ENCODE assay signal across 22 cellular contexts in the genomic region with DNA sequence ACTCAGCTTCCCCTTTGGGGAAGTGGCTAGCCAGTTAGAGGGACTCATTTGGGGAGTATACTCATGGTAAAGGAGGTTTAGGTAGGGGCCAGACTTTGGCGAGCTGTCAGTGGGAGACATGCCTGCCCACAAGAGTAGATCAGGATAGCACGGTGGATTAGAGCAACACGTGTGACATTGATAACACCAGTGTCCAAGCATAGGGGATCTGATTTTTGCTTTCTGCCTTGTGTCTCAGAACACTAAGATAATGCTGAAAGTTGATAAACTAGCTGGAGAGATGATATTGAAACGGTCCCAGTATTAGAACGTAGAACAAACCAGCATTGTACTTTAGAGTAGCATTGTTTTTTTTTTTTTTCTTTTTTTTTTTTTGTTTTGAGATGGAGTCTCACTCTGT. TPM values are rescaled to one million over a fixed set of nuclear protein-coding genes. Genes with fewer than 3 reads are reported as not detected.
"Had no signal": no experiment of that assay in that cellular context is flagged by ENCODE, and none has a peak within 500 bp of the region (broad histone marks: within the 10 kb centered on the region; RNA-seq: fewer than 3 reads in every experiment).

No MANE protein-coding gene starts in this region.

- H3K27ac ChIP-seq: heart right ventricle, lower lobe of right lung, prostate gland, suprapubic skin, transverse colon had no signal

- H3K27ac Mint-ChIP-seq: activated CD4-positive, alpha-beta T cell treated with anti-CD3 and anti-CD28 coated beads, Interleukin-2, amount 10 ng/mL, durations not matched to agents 24 days and 14 days; activated CD8-positive, alpha-beta memory T cell treated with anti-CD3 and anti-CD28 coated beads, Interleukin-2, amount 10 ng/mL, durations not matched to agents 7 days and 5 days; activated CD8-positive, alpha-beta T cell treated with anti-CD3 and anti-CD28 coated beads for 36 hours; activated naive CD4-positive, alpha-beta T cell treated with anti-CD3 and anti-CD28 coated beads, Interleukin-2, amount 10 ng/mL, durations not matched to agents 7 days and 5 days; activated naive CD8-positive, alpha-beta T cell treated with anti-CD3 and anti-CD28 coated beads, Interleukin-2, amount 50 U/mL, for 24 hours; T-helper 1 cell treated with Interleukin-12 subunit alpha and Interleukin-12 subunit beta and Interleukin-4 antibody, amounts not matched to agents 30 μg/mL and 1 μg/mL, for 36 hours had no signal

- H3K27me3 ChIP-seq: heart right ventricle, suprapubic skin, transverse colon had no signal

- H3K4me3 Mint-ChIP-seq: activated CD4-positive, alpha-beta T cell treated with anti-CD3 and anti-CD28 coated beads, Interleukin-2, amount 10 ng/mL, durations not matched to agents 24 days and 14 days; activated CD8-positive, alpha-beta memory T cell treated with anti-CD3 and anti-CD28 coated beads, Interleukin-2, amount 10 ng/mL, durations not matched to agents 7 days and 5 days; activated CD8-positive, alpha-beta T cell treated with anti-CD3 and anti-CD28 coated beads for 36 hours; activated naive CD4-positive, alpha-beta T cell treated with anti-CD3 and anti-CD28 coated beads, Interleukin-2, amount 10 ng/mL, durations not matched to agents 7 days and 5 days; activated naive CD8-positive, alpha-beta T cell treated with anti-CD3 and anti-CD28 coated beads, Interleukin-2, amount 50 U/mL, for 24 hours; brain; effector memory CD8-positive, alpha-beta T cell; naive thymus-derived CD4-positive, alpha-beta T cell; T-helper 1 cell treated with Interleukin-12 subunit alpha and Interleukin-12 subunit beta and Interleukin-4 antibody, amounts not matched to agents 30 μg/mL and 1 μg/mL, for 36 hours had no signal

- ATAC-seq: activated CD8-positive, alpha-beta memory T cell treated with anti-CD3 and anti-CD28 coated beads, Interleukin-2, amount 10 ng/mL, durations not matched to agents 7 days and 5 days; activated CD8-positive, alpha-beta T cell treated with anti-CD3 and anti-CD28 coated beads for 36 hours; activated naive CD8-positive, alpha-beta T cell treated with anti-CD3 and anti-CD28 coated beads, Interleukin-2, amount 50 U/mL, for 24 hours; effector memory CD8-positive, alpha-beta T cell; lower lobe of right lung; naive thymus-derived CD4-positive, alpha-beta T cell; stimulated activated naive CD8-positive, alpha-beta T cell treated with anti-CD3 and anti-CD28 coated beads, Interleukin-15, Interleukin-2, amounts not matched to agents 100 U/mL and 50 U/mL, for 24 hours had no signal

- H3K27me3 Mint-ChIP-seq: activated CD4-positive, alpha-beta T cell treated with anti-CD3 and anti-CD28 coated beads, Interleukin-2, amount 10 ng/mL, durations not matched to agents 24 days and 14 days; activated CD8-positive, alpha-beta memory T cell treated with anti-CD3 and anti-CD28 coated beads, Interleukin-2, amount 10 ng/mL, durations not matched to agents 7 days and 5 days; activated CD8-positive, alpha-beta T cell treated with anti-CD3 and anti-CD28 coated beads for 36 hours; activated naive CD4-positive, alpha-beta T cell treated with anti-CD3 and anti-CD28 coated beads, Interleukin-2, amount 10 ng/mL, durations not matched to agents 7 days and 5 days; activated naive CD8-positive, alpha-beta T cell treated with anti-CD3 and anti-CD28 coated beads, Interleukin-2, amount 50 U/mL, for 24 hours; brain; effector memory CD8-positive, alpha-beta T cell; naive thymus-derived CD4-positive, alpha-beta T cell had no signal

- DNase-seq: activated CD4-positive, alpha-beta T cell treated with anti-CD3 and anti-CD28 coated beads, Interleukin-2, amount 10 ng/mL, durations not matched to agents 24 days and 14 days; activated CD8-positive, alpha-beta memory T cell treated with anti-CD3 and anti-CD28 coated beads, Interleukin-2, amount 10 ng/mL, durations not matched to agents 7 days and 5 days; activated CD8-positive, alpha-beta T cell treated with anti-CD3 and anti-CD28 coated beads for 36 hours; activated effector memory CD4-positive, alpha-beta T cell treated with anti-CD3 and anti-CD28 coated beads, Interleukin-2, amount 50 U/mL, for 16 hours; activated naive CD4-positive, alpha-beta T cell treated with anti-CD3 and anti-CD28 coated beads, Interleukin-2, amount 10 ng/mL, durations not matched to agents 7 days and 5 days; activated naive CD8-positive, alpha-beta T cell treated with anti-CD3 and anti-CD28 coated beads, Interleukin-2, amount 50 U/mL, for 24 hours; activated T-cell treated with anti-CD3 and anti-CD28 coated beads for 4 hours; effector memory CD8-positive, alpha-beta T cell; heart right ventricle; lower lobe of right lung; mesendoderm; naive thymus-derived CD4-positive, alpha-beta T cell; stimulated activated CD4-positive, alpha-beta T cell treated with anti-CD3 and anti-CD28 coated beads, Interleukin-4, amount 100 ng/mL, for 24 hours; stimulated activated naive CD8-positive, alpha-beta T cell treated with anti-CD3 and anti-CD28 coated beads, Interleukin-15, Interleukin-2, amounts not matched to agents 100 U/mL and 50 U/mL, for 24 hours; transverse colon had no signal

- H3K4me1 Mint-ChIP-seq: activated CD4-positive, alpha-beta T cell treated with anti-CD3 and anti-CD28 coated beads, Interleukin-2, amount 10 ng/mL, durations not matched to agents 24 days and 14 days; activated CD8-positive, alpha-beta memory T cell treated with anti-CD3 and anti-CD28 coated beads, Interleukin-2, amount 10 ng/mL, durations not matched to agents 7 days and 5 days; activated naive CD4-positive, alpha-beta T cell treated with anti-CD3 and anti-CD28 coated beads, Interleukin-2, amount 10 ng/mL, durations not matched to agents 7 days and 5 days; activated naive CD8-positive, alpha-beta T cell treated with anti-CD3 and anti-CD28 coated beads, Interleukin-2, amount 50 U/mL, for 24 hours; brain; naive thymus-derived CD4-positive, alpha-beta T cell had no signal

- H3K4me1 ChIP-seq: lower lobe of right lung, prostate gland, suprapubic skin, transverse colon had no signal

- H3K9me3 Mint-ChIP-seq: activated CD4-positive, alpha-beta T cell treated with anti-CD3 and anti-CD28 coated beads, Interleukin-2, amount 10 ng/mL, durations not matched to agents 24 days and 14 days; activated CD8-positive, alpha-beta T cell treated with anti-CD3 and anti-CD28 coated beads for 36 hours; activated naive CD4-positive, alpha-beta T cell treated with anti-CD3 and anti-CD28 coated beads, Interleukin-2, amount 10 ng/mL, durations not matched to agents 7 days and 5 days; activated naive CD8-positive, alpha-beta T cell treated with anti-CD3 and anti-CD28 coated beads, Interleukin-2, amount 50 U/mL, for 24 hours; brain; effector memory CD8-positive, alpha-beta T cell; naive thymus-derived CD4-positive, alpha-beta T cell; T-helper 1 cell treated with Interleukin-12 subunit alpha and Interleukin-12 subunit beta and Interleukin-4 antibody, amounts not matched to agents 30 μg/mL and 1 μg/mL, for 36 hours had no signal

- H3K9me3 ChIP-seq: heart right ventricle, lower lobe of right lung, prostate gland, suprapubic skin, transverse colon had no signal

- H3K4me3 ChIP-seq: heart right ventricle, lower lobe of right lung, prostate gland, suprapubic skin, transverse colon had no signal

- FAIRE-seq: colon, keratinocyte, urothelium cell line had no signal

RNA-seq across cellular contexts. Expression of a gene that starts 25.9 kb away (rescaled TPM):
- polyA plus RNA-seq: naive thymus-derived CD4-positive, alpha-beta T cell had no signal
